1 cellular context compared by ENCODE assay signal in the genomic region with DNA sequence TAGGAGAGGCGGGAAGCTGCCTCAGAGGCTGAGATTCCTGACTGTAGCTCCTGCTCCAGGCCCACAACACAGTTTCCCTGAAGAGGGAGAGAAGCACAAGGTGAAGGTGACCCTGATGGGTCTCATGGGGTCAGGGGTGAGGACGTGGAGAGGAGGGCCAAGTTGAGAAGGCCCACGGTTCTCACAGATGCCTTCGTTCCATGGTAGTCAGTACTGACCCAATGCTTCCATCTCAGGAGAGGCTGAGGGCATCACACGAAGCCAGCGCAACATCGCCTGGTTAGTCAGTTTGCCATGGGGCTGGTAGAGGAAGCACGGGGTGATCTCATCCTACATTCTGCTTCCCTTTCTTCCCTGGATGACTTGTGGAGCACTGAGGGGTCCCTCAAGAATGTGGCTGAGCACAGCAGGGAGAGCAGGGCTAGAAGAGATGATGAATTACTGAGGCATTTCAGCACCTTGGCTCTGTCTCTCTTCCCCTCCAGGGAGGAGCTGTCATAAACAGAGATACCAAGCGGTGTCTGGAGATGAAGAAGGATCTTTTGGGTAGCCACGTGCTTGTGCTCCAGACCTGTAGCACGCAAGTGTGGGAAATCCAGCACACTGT.
TF ChIP-seq lines count a peak whose summit lies in the region.

No MANE protein-coding gene starts in this region.

TF ChIP-seq in GM23338, 12 proteins besides CTCF, POLR2A, EP300 and RAD21 (continued from another document):
- TF ChIP-seq, protein P1, sequence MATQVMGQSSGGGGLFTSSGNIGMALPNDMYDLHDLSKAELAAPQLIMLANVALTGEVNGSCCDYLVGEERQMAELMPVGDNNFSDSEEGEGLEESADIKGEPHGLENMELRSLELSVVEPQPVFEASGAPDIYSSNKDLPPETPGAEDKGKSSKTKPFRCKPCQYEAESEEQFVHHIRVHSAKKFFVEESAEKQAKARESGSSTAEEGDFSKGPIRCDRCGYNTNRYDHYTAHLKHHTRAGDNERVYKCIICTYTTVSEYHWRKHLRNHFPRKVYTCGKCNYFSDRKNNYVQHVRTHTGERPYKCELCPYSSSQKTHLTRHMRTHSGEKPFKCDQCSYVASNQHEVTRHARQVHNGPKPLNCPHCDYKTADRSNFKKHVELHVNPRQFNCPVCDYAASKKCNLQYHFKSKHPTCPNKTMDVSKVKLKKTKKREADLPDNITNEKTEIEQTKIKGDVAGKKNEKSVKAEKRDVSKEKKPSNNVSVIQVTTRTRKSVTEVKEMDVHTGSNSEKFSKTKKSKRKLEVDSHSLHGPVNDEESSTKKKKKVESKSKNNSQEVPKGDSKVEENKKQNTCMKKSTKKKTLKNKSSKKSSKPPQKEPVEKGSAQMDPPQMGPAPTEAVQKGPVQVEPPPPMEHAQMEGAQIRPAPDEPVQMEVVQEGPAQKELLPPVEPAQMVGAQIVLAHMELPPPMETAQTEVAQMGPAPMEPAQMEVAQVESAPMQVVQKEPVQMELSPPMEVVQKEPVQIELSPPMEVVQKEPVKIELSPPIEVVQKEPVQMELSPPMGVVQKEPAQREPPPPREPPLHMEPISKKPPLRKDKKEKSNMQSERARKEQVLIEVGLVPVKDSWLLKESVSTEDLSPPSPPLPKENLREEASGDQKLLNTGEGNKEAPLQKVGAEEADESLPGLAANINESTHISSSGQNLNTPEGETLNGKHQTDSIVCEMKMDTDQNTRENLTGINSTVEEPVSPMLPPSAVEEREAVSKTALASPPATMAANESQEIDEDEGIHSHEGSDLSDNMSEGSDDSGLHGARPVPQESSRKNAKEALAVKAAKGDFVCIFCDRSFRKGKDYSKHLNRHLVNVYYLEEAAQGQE (IDR thresholded peaks at IDR 0.05; ENCODE audit: unreplicated experiment), result no peak
- TF ChIP-seq, protein P2, sequence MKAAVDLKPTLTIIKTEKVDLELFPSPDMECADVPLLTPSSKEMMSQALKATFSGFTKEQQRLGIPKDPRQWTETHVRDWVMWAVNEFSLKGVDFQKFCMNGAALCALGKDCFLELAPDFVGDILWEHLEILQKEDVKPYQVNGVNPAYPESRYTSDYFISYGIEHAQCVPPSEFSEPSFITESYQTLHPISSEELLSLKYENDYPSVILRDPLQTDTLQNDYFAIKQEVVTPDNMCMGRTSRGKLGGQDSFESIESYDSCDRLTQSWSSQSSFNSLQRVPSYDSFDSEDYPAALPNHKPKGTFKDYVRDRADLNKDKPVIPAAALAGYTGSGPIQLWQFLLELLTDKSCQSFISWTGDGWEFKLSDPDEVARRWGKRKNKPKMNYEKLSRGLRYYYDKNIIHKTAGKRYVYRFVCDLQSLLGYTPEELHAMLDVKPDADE (IDR thresholded peaks at IDR 0.05), result no peak
- TF ChIP-seq, protein P3, sequence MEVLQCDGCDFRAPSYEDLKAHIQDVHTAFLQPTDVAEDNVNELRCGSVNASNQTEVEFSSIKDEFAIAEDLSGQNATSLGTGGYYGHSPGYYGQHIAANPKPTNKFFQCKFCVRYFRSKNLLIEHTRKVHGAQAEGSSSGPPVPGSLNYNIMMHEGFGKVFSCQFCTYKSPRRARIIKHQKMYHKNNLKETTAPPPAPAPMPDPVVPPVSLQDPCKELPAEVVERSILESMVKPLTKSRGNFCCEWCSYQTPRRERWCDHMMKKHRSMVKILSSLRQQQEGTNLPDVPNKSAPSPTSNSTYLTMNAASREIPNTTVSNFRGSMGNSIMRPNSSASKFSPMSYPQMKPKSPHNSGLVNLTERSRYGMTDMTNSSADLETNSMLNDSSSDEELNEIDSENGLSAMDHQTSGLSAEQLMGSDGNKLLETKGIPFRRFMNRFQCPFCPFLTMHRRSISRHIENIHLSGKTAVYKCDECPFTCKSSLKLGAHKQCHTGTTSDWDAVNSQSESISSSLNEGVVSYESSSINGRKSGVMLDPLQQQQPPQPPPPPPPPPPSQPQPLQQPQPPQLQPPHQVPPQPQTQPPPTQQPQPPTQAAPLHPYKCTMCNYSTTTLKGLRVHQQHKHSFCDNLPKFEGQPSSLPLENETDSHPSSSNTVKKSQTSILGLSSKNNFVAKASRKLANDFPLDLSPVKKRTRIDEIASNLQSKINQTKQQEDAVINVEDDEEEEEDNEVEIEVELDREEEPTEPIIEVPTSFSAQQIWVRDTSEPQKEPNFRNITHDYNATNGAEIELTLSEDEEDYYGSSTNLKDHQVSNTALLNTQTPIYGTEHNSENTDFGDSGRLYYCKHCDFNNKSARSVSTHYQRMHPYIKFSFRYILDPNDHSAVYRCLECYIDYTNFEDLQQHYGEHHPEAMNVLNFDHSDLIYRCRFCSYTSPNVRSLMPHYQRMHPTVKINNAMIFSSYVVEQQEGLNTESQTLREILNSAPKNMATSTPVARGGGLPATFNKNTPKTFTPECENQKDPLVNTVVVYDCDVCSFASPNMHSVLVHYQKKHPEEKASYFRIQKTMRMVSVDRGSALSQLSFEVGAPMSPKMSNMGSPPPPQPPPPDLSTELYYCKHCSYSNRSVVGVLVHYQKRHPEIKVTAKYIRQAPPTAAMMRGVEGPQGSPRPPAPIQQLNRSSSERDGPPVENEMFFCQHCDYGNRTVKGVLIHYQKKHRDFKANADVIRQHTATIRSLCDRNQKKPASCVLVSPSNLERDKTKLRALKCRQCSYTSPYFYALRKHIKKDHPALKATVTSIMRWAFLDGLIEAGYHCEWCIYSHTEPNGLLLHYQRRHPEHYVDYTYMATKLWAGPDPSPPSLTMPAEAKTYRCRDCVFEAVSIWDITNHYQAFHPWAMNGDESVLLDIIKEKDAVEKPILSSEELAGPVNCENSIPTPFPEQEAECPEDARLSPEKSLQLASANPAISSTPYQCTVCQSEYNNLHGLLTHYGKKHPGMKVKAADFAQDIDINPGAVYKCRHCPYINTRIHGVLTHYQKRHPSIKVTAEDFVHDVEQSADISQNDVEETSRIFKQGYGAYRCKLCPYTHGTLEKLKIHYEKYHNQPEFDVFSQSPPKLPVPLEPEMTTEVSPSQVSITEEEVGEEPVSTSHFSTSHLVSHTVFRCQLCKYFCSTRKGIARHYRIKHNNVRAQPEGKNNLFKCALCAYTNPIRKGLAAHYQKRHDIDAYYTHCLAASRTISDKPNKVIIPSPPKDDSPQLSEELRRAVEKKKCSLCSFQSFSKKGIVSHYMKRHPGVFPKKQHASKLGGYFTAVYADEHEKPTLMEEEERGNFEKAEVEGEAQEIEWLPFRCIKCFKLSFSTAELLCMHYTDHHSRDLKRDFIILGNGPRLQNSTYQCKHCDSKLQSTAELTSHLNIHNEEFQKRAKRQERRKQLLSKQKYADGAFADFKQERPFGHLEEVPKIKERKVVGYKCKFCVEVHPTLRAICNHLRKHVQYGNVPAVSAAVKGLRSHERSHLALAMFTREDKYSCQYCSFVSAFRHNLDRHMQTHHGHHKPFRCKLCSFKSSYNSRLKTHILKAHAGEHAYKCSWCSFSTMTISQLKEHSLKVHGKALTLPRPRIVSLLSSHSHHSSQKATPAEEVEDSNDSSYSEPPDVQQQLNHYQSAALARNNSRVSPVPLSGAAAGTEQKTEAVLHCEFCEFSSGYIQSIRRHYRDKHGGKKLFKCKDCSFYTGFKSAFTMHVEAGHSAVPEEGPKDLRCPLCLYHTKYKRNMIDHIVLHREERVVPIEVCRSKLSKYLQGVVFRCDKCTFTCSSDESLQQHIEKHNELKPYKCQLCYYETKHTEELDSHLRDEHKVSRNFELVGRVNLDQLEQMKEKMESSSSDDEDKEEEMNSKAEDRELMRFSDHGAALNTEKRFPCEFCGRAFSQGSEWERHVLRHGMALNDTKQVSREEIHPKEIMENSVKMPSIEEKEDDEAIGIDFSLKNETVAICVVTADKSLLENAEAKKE (CRISPR knock-in tag; IDR thresholded peaks at IDR 0.05), result no peak
- no peak for TF ChIP-seq CREB1 (CRISPR knock-in tag; IDR thresholded peaks at IDR 0.05; ENCODE audit: low read depth)
- TF ChIP-seq NANOG (IDR thresholded peaks at IDR 0.05; ENCODE audit: borderline replicate concordance), result no peak
- TF ChIP-seq STAT1 (IDR thresholded peaks at IDR 0.05; ENCODE audit: unreplicated experiment), result no peak
- no peak for TF ChIP-seq ZNF331 (CRISPR knock-in tag; IDR thresholded peaks at IDR 0.05; ENCODE audit: low read depth)
- no peak for TF ChIP-seq EZH2phosphoT487 (IDR thresholded peaks at IDR 0.05; ENCODE audit: unreplicated experiment)
TF ChIP-seq in GM23338: peak in this region for 0.
